Comparison of ENCODE assay signal across 24 cellular contexts in genomic region chr3:51997172-51997571, GRCh38. TPM values are rescaled to one million over a fixed set of nuclear protein-coding genes. Genes with fewer than 3 reads are reported as not detected.
A peak's percentile ranks its signal among the peaks of the same experiment; 100 is the strongest.
DNase-seq lines count a peak whose midpoint lies in the region; ATAC-seq and TF ChIP-seq lines count a peak whose summit lies in the region.
"Had no signal": no experiment of that assay in that cellular context is flagged by ENCODE, and none has a peak within 500 bp of the region (broad histone marks: within the 10 kb centered on the region; RNA-seq: fewer than 3 reads in every experiment).

No MANE protein-coding gene starts in this region.

- no peak for DNase-seq in activated CD8-positive, alpha-beta memory T cell treated with anti-CD3 and anti-CD28 coated beads, Interleukin-2, amount 10 ng/mL, durations not matched to agents 7 days and 5 days
- no peak for DNase-seq in activated CD8-positive, alpha-beta memory T cell treated with anti-CD3 and anti-CD28 coated beads, Interleukin-2, amount 50 U/mL, for 4 hours
- DNase-seq in central memory CD8-positive, alpha-beta T cell (ENCODE audit: low spot score in 2 of 2) = no peak
- DNase-seq in NCI-H345 (lab: John Stamatoyannopoulos, UW) (no peak), omental fat pad (ENCODE audit: low spot score) (no peak), SW480 (ENCODE audit: low spot score) (no peak)
- DNase-seq: activated CD4-positive, alpha-beta T cell treated with anti-CD3 and anti-CD28 coated beads for 4 hours; activated naive CD4-positive, alpha-beta T cell treated with anti-CD3 and anti-CD28 coated beads, Interleukin-2, amount 50 U/mL, for 16 hours; aorta; cortex of kidney; effector memory CD8-positive, alpha-beta T cell; esophagus squamous epithelium; foreskin melanocyte; left colon; NCI-H1092 treated with DMSO at 0.1 percent for 48 hours; NCI-H187 treated with DMSO at 0.1 percent for 48 hours; NCI-H526 treated with DMSO at 0.1 percent for 48 hours; Peyer's patch; stomach; tibial artery had no signal

- H3K36me3 ChIP-seq in HEK293 (ENCODE audit: control insufficient read depth in 2 of 2, insufficient read depth in 1 of 2, low read length in 2 of 2) = peaks cover 0 to 34% of the 10 kb centered on the region in 2 experiments; a peak in 2 of 3 replicates

- no peaks in the 10 kb centered on the region for H3K9me3 ChIP-seq in HEK293 (ENCODE audit: control insufficient read depth, insufficient read depth, low read depth, low read length)
- H3K9me3 ChIP-seq: esophagus squamous epithelium, Peyer's patch, SJSA1, stomach, tibial artery had no signal

- H3K36me3 Mint-ChIP-seq in activated CD8-positive, alpha-beta memory T cell treated with anti-CD3 and anti-CD28 coated beads, Interleukin-2, amount 10 ng/mL, durations not matched to agents 7 days and 5 days = peaks cover 29% of the 10 kb centered on the region
- H3K36me3 Mint-ChIP-seq in central memory CD8-positive, alpha-beta T cell (ENCODE audit: insufficient read depth) = peaks cover 14% of the 10 kb centered on the region
- H3K36me3 Mint-ChIP-seq in nephron (ENCODE audit: low read depth) = peaks cover 32% of the 10 kb centered on the region

- H3K27me3 Mint-ChIP-seq in activated CD8-positive, alpha-beta memory T cell treated with anti-CD3 and anti-CD28 coated beads, Interleukin-2, amount 10 ng/mL, durations not matched to agents 7 days and 5 days = peaks cover 13% of the 10 kb centered on the region
- no peaks in the 10 kb centered on the region for H3K27me3 Mint-ChIP-seq in central memory CD8-positive, alpha-beta T cell
- peaks cover 5% of the 10 kb centered on the region for H3K27me3 Mint-ChIP-seq in nephron (ENCODE audit: low read depth)

- peak overlapping the region; percentile 32 for H3K27ac Mint-ChIP-seq in activated CD8-positive, alpha-beta memory T cell treated with anti-CD3 and anti-CD28 coated beads, Interleukin-2, amount 10 ng/mL, durations not matched to agents 7 days and 5 days
- H3K27ac Mint-ChIP-seq in central memory CD8-positive, alpha-beta T cell (ENCODE audit: low read depth) = no peak overlapping the region
- H3K27ac Mint-ChIP-seq in nephron = peak overlapping the region; percentile 47 to 83 (median 67)
- H3K27ac Mint-ChIP-seq: effector memory CD8-positive, alpha-beta T cell had no signal

- H3K27ac ChIP-seq in HEK293 (ENCODE audit: extremely low read depth, low read depth, low read length) = no peak overlapping the region
- H3K27ac ChIP-seq: Peyer's patch, SJSA1, skin epidermis, stomach, tibial artery had no signal

- no peak for TF ChIP-seq CTCF in HEK293 (tag by site-specific recombination; IDR thresholded peaks at IDR 0.05)
- TF ChIP-seq CTCF in nephron (IDR thresholded peaks at IDR 0.05; ENCODE audit: unreplicated experiment in 3 of 3) = no peak
- TF ChIP-seq CTCF in omental fat pad (IDR thresholded peaks at IDR 0.05) = no peak

- no peaks in the 10 kb centered on the region for H3K9me3 Mint-ChIP-seq in activated CD8-positive, alpha-beta memory T cell treated with anti-CD3 and anti-CD28 coated beads, Interleukin-2, amount 10 ng/mL, durations not matched to agents 7 days and 5 days (ENCODE audit: low read depth)
- no peaks in the 10 kb centered on the region for H3K9me3 Mint-ChIP-seq in central memory CD8-positive, alpha-beta T cell
- no peaks in the 10 kb centered on the region for H3K9me3 Mint-ChIP-seq in nephron
- H3K9me3 Mint-ChIP-seq: effector memory CD8-positive, alpha-beta T cell had no signal

- H3K4me3 Mint-ChIP-seq in activated CD8-positive, alpha-beta memory T cell treated with anti-CD3 and anti-CD28 coated beads, Interleukin-2, amount 10 ng/mL, durations not matched to agents 7 days and 5 days = peak overlapping the region; percentile 16
- H3K4me3 Mint-ChIP-seq in central memory CD8-positive, alpha-beta T cell = peak overlapping the region; percentile 2
- H3K4me3 Mint-ChIP-seq in nephron = peak overlapping the region; percentile 49 to 69 (median 53)
- H3K4me3 Mint-ChIP-seq: effector memory CD8-positive, alpha-beta T cell had no signal

- ATAC-seq in activated CD8-positive, alpha-beta memory T cell treated with anti-CD3 and anti-CD28 coated beads, Interleukin-2, amount 10 ng/mL, durations not matched to agents 7 days and 5 days = no peak
- ATAC-seq in central memory CD8-positive, alpha-beta T cell (replicated peaks; ENCODE audit: extremely low read depth, poor library complexity, severe bottlenecking) = no peak
- ATAC-seq in omental fat pad (ENCODE audit: low FRiP score) = no peak
- ATAC-seq: effector memory CD8-positive, alpha-beta T cell; left colon had no signal

- peaks cover 41% of the 10 kb centered on the region for H3K4me1 Mint-ChIP-seq in activated CD8-positive, alpha-beta memory T cell treated with anti-CD3 and anti-CD28 coated beads, Interleukin-2, amount 10 ng/mL, durations not matched to agents 7 days and 5 days
- H3K4me1 Mint-ChIP-seq in central memory CD8-positive, alpha-beta T cell = peaks cover 31% of the 10 kb centered on the region
- peaks cover 33% of the 10 kb centered on the region for H3K4me1 Mint-ChIP-seq in nephron

- H3K4me3 ChIP-seq in HEK293 (ENCODE audit: low read depth, low read length) = no peak overlapping the region
- H3K4me3 ChIP-seq: esophagus squamous epithelium, Peyer's patch, SJSA1, skin epidermis, stomach, tibial artery had no signal

- H3K4me1 ChIP-seq in HEK293 (ENCODE audit: control insufficient read depth, insufficient read depth, low read length) = no peaks in the 10 kb centered on the region

- POLR2A ChIA-PET in HEK293 (lab: Yijun Ruan, JAX) = interaction anchor here (1.0 to 1.3 kb wide), 2 partner anchors 15 to 158 kb away, joined by 3 to 4 read pairs; no protein-coding TSS in a partner anchor

- CTCF ChIA-PET in activated CD8-positive, alpha-beta memory T cell treated with anti-CD3 and anti-CD28 coated beads, Interleukin-2, amount 10 ng/mL, durations not matched to agents 7 days and 5 days (lab: Charles Lee) = interaction anchor here (0.9 to 1.3 kb wide), 3 partner anchors 13 to 223 kb away, joined by 3 to 4 read pairs (median 3); partner anchors contain the start of genes ACY1 and PARP3
- CTCF ChIA-PET in HEK293 (lab: Yijun Ruan, JAX) = interaction anchor here (0.7 to 1.3 kb wide), 4 partner anchors 17 to 444 kb away, joined by 3 to 6 read pairs (median 3); partner anchors contain the start of genes PARP3 and RRP9

TF ChIP-seq in HEK293, 187 proteins besides CTCF, POLR2A, EP300 and RAD21:
- TF ChIP-seq ZNF664 (tag by site-specific recombination; IDR thresholded peaks at IDR 0.05) (no peak), INSM2 (tag by site-specific recombination; IDR thresholded peaks at IDR 0.05) (no peak), ZNF623 (tag by site-specific recombination; IDR thresholded peaks at IDR 0.05) (peak; percentile 97), ZNF830 (tag by site-specific recombination; IDR thresholded peaks at IDR 0.05; ENCODE audit: low read depth) (no peak), SCRT2 (tag by site-specific recombination; IDR thresholded peaks at IDR 0.05) (no peak), ZIC2 (tag by site-specific recombination; IDR thresholded peaks at IDR 0.05) (no peak)

RNA-seq across cellular contexts. Expression of gene RPL29, which starts 1.5 kb away (rescaled TPM):
- 1,000 to 10,000 TPM; 1,042 to 1,060 TPM for total RNA-seq in activated CD8-positive, alpha-beta memory T cell treated with anti-CD3 and anti-CD28 coated beads, Interleukin-2, amount 10 ng/mL, durations not matched to agents 7 days and 5 days
- total RNA-seq in omental fat pad = 1,000 to 10,000 TPM; 1,723 to 2,189 (median 1,972) TPM

RNA-seq across cellular contexts. Expression of gene ACY1, which starts 13.8 kb away (rescaled TPM):
- total RNA-seq in activated CD8-positive, alpha-beta memory T cell treated with anti-CD3 and anti-CD28 coated beads, Interleukin-2, amount 10 ng/mL, durations not matched to agents 7 days and 5 days = 10 to 100 TPM; 18.1 to 21.3 TPM
- total RNA-seq in omental fat pad = 10 to 100 TPM; 34.0 to 57.7 (median 52.1) TPM

RNA-seq across cellular contexts. Expression of gene ABHD14A, which starts 22.3 kb away (rescaled TPM):
- 10 to 100 TPM; 11.8 to 13.7 TPM for total RNA-seq in activated CD8-positive, alpha-beta memory T cell treated with anti-CD3 and anti-CD28 coated beads, Interleukin-2, amount 10 ng/mL, durations not matched to agents 7 days and 5 days
- total RNA-seq in omental fat pad = 10 to 100 TPM; 19.0 to 53.4 (median 24.5) TPM

RNA-seq across cellular contexts. Expression of gene ABHD14B, which starts 23.3 kb away (rescaled TPM):
- total RNA-seq in activated CD8-positive, alpha-beta memory T cell treated with anti-CD3 and anti-CD28 coated beads, Interleukin-2, amount 10 ng/mL, durations not matched to agents 7 days and 5 days = 10 to 100 TPM; 36.2 to 36.7 TPM
- total RNA-seq in omental fat pad = 10 to 100 TPM; 57.3 to 87.1 (median 80.9) TPM

RNA-seq across cellular contexts. Expression of gene PCBP4, which starts 29.9 kb away (rescaled TPM):
- 10 to 100 TPM; 11.4 to 21.1 TPM for total RNA-seq in activated CD8-positive, alpha-beta memory T cell treated with anti-CD3 and anti-CD28 coated beads, Interleukin-2, amount 10 ng/mL, durations not matched to agents 7 days and 5 days
- total RNA-seq in omental fat pad = 10 to 100 TPM; 21.4 to 84.0 (median 23.4) TPM

Comparison
In these comparisons a context has a peak if more than half of its experiments do, and no peak if none do; other contexts are left out.
1. H3K4me3 Mint-ChIP-seq: peak in every context shown above with its lines; median percentile 53 in nephron; 16 in activated CD8-positive, alpha-beta memory T cell treated with anti-CD3 and anti-CD28 coated beads, Interleukin-2, amount 10 ng/mL, durations not matched to agents 7 days and 5 days; 2 in central memory CD8-positive, alpha-beta T cell.